23 cellular contexts compared by ENCODE assay signal in genomic region chr1:226428348-226429050, GRCh38. TPM values are rescaled to one million over a fixed set of nuclear protein-coding genes. Genes with fewer than 3 reads are reported as not detected.
DNase-seq lines count a peak whose midpoint lies in the region; FAIRE-seq and TF ChIP-seq lines count a peak whose summit lies in the region.
"Had no signal": no experiment of that assay in that cellular context is flagged by ENCODE, and none has a peak within 500 bp of the region (broad histone marks: within the 10 kb centered on the region; RNA-seq: fewer than 3 reads in every experiment).

No MANE protein-coding gene starts in this region.

- H2AFZ ChIP-seq in H9 (ENCODE audit: low read length), result no peak overlapping the region
- H2AFZ ChIP-seq: GM23248 had no signal

- H3K27ac Mint-ChIP-seq in H9 (no peak overlapping the region), glutamatergic neuron (ENCODE audit: unreplicated experiment) (peak overlapping the region; percentile 17), CD14-positive monocyte (no peak overlapping the region)
- H3K27ac Mint-ChIP-seq: activated T-helper 17 cell treated with anti-CD3 and anti-CD28 coated beads, Interleukin-2, amount 50 U/mL, for 72 hours; immature natural killer cell had no signal

- no peak overlapping the region for H3K4ac ChIP-seq in H9 (ENCODE audit: low read depth, low read length)

- H3K4me3 ChIP-seq in stomach, result no peak overlapping the region
- H3K4me3 ChIP-seq in small intestine (ENCODE audit: low read depth in 1 of 2, low read length in 2 of 2), result no peak overlapping the region
- H3K4me3 ChIP-seq: GM23248, lung, smooth muscle cell, thoracic aorta had no signal

- no peaks in the 10 kb centered on the region for H3K36me3 ChIP-seq in stomach
- no peaks in the 10 kb centered on the region for H3K36me3 ChIP-seq in small intestine (ENCODE audit: control insufficient read depth in 2 of 2, insufficient read depth in 2 of 2, low read length in 2 of 2)
- H3K36me3 ChIP-seq: thoracic aorta had no signal

- H2BK5ac ChIP-seq in H9 (ENCODE audit: insufficient read length, low read length), result no peak overlapping the region

- H3K27me3 Mint-ChIP-seq in H9 (ENCODE audit: low read depth), result peaks cover 2% of the 10 kb centered on the region
- H3K27me3 Mint-ChIP-seq in glutamatergic neuron (ENCODE audit: unreplicated experiment), result peaks cover 13% of the 10 kb centered on the region
- H3K27me3 Mint-ChIP-seq in CD14-positive monocyte (ENCODE audit: low read depth in 3 of 3), result peaks cover 6 to 14% (median 7%) of the 10 kb centered on the region in 3 donors
- H3K27me3 Mint-ChIP-seq: activated T-helper 17 cell treated with anti-CD3 and anti-CD28 coated beads, Interleukin-2, amount 50 U/mL, for 72 hours; central memory CD8-positive, alpha-beta T cell had no signal

- intact Hi-C loops in CD14-positive monocyte (cut with micrococcal nuclease), result no loop called here
- intact Hi-C loops in stomach (cut with DNase I; ENCODE audit: low total_unique reads), result loop anchor here (10.0 kb wide), 1 partner anchor 176 kb away; no protein-coding TSS in a partner anchor

- no peak overlapping the region for H3K23ac ChIP-seq in H9 (ENCODE audit: insufficient read length, low read depth, low read length)

- DNase-seq in DMS153 (lab: John Stamatoyannopoulos, UW) (peak; percentile 62), H9 (no peak), NCI-H345 (lab: John Stamatoyannopoulos, UW) (peak; percentile 92), glutamatergic neuron (no peak), CD14-positive monocyte (ENCODE audit: low spot score) (no peak), stomach (no peak), small intestine (no peak)
- DNase-seq in activated naive CD4-positive, alpha-beta T cell (lab: John Stamatoyannopoulos, UW), result no peak
- DNase-seq: activated CD4-positive, CD25-positive, alpha-beta regulatory T cell; amniotic stem cell; effector memory CD4-positive, alpha-beta T cell; GM23248; head of caudate nucleus; immature natural killer cell; naive B cell; NCI-H1930; SHP77 had no signal

- no peaks in the 10 kb centered on the region for H3K23me2 ChIP-seq in H9 (ENCODE audit: insufficient read length, low read depth, low read length, poor library complexity, severe bottlenecking)

- no peak for TF ChIP-seq CTCF in H9 (conservative IDR thresholded peaks at IDR 0.05)
- TF ChIP-seq CTCF in glutamatergic neuron (IDR thresholded peaks at IDR 0.05; ENCODE audit: partially characterized antibody, unreplicated experiment), result no peak
- TF ChIP-seq CTCF in CD14-positive monocyte (IDR thresholded peaks at IDR 0.05), result no peak
- TF ChIP-seq CTCF in stomach (IDR thresholded peaks at IDR 0.05), result no peak

- no peaks in the 10 kb centered on the region; the same call in 1 of the 2 replicates for H3K79me2 ChIP-seq in H9 (ENCODE audit: insufficient read depth, low read length)

- no peak overlapping the region for H2BK120ac ChIP-seq in H9 (ENCODE audit: low read depth, low read length, poor library complexity, severe bottlenecking)

- H3T11ph ChIP-seq in H9 (ENCODE audit: low read length), result no peak overlapping the region

- no peak for FAIRE-seq in small intestine (lab: Jason Lieb, UNC)

- 0 out of 2 replicates have a peak overlapping the region, but pooled peaks have one; percentile 14 for H3K14ac ChIP-seq in H9 (ENCODE audit: insufficient read depth, low read length)

- H2BK20ac ChIP-seq in H9 (ENCODE audit: low read depth, low read length, poor library complexity, severe bottlenecking), result no peak overlapping the region

- H4K5ac ChIP-seq in H9 (ENCODE audit: insufficient read length, low read depth, low read length), result no peak overlapping the region

- H2AK5ac ChIP-seq in H9 (ENCODE audit: insufficient read length, low read length), result no peak overlapping the region

- H3K4me1 Mint-ChIP-seq in H9, result peaks cover 12 to 21% of the 10 kb centered on the region in 2 experiments
- peaks cover 30% of the 10 kb centered on the region for H3K4me1 Mint-ChIP-seq in glutamatergic neuron (ENCODE audit: low read depth, unreplicated experiment)
- H3K4me1 Mint-ChIP-seq in CD14-positive monocyte, result peaks cover 6% of the 10 kb centered on the region
- H3K4me1 Mint-ChIP-seq: activated T-helper 17 cell treated with anti-CD3 and anti-CD28 coated beads, Interleukin-2, amount 50 U/mL, for 72 hours had no signal

- no peaks in the 10 kb centered on the region for H4K20me1 ChIP-seq in H9 (ENCODE audit: control insufficient read depth, insufficient read depth, insufficient read length)

- no peak overlapping the region for H3K27ac ChIP-seq in H9 (ENCODE audit: insufficient read length, low read depth, low read length)
- no peak overlapping the region for H3K27ac ChIP-seq in stomach
- H3K27ac ChIP-seq in small intestine (ENCODE audit: low read depth in 1 of 2, low read length in 1 of 2), result no peak overlapping the region
- H3K27ac ChIP-seq: GM23248, KMS-11, thoracic aorta had no signal

- H3K56ac ChIP-seq in H9 (ENCODE audit: insufficient read length, low read depth, low read length), result no peak overlapping the region

- H3K9me3 Mint-ChIP-seq in H9 (no peaks in the 10 kb centered on the region), glutamatergic neuron (ENCODE audit: unreplicated experiment) (peaks cover 17% of the 10 kb centered on the region), CD14-positive monocyte (peaks cover 0 to 2% (median 0%) of the 10 kb centered on the region in 7 donors)
- H3K9me3 Mint-ChIP-seq: activated T-helper 17 cell treated with anti-CD3 and anti-CD28 coated beads, Interleukin-2, amount 50 U/mL, for 72 hours; central memory CD8-positive, alpha-beta T cell; immature natural killer cell had no signal

- no CpG with 5 or more reads among the region's 10 CpGs for WGBS in H9 (ENCODE audit: extremely low coverage, insufficient read length, low lambda C conversion rate)
- WGBS in stomach, 5 donors, result 65 to 71% (median 68%) methylated on average over 10 of the region's 10 CpGs
- 65 to 79% (median 71%) methylated on average over 10 of the region's 10 CpGs for WGBS in small intestine, 3 donors

- H2BK12ac ChIP-seq in H9 (ENCODE audit: insufficient read length, low read depth, low read length), result no peak overlapping the region

- no peak for TF ChIP-seq POLR2A in stomach (IDR thresholded peaks at IDR 0.05)

- no peak overlapping the region for H4K8ac ChIP-seq in H9 (replicated peaks; ENCODE audit: insufficient read length, low read depth, low read length)

- H2BK15ac ChIP-seq in H9 (ENCODE audit: low read depth, low read length), result no peak overlapping the region

- H3K4me2 ChIP-seq in H9 (ENCODE audit: insufficient read depth, insufficient read length, low read length), result no peak overlapping the region
- H3K4me2 ChIP-seq: KMS-11, smooth muscle cell had no signal

- no peak overlapping the region for H3K4me3 Mint-ChIP-seq in H9
- peak overlapping the region; percentile 20 for H3K4me3 Mint-ChIP-seq in glutamatergic neuron (ENCODE audit: unreplicated experiment)
- no peak overlapping the region for H3K4me3 Mint-ChIP-seq in CD14-positive monocyte
- H3K4me3 Mint-ChIP-seq: activated T-helper 17 cell treated with anti-CD3 and anti-CD28 coated beads, Interleukin-2, amount 50 U/mL, for 72 hours; central memory CD8-positive, alpha-beta T cell; immature natural killer cell had no signal

- H3K9me3 ChIP-seq in H9 (ENCODE audit: control insufficient read depth, low read depth, low read length) (no peaks in the 10 kb centered on the region), stomach (no peaks in the 10 kb centered on the region), small intestine (ENCODE audit: control insufficient read depth, low read depth) (no peaks in the 10 kb centered on the region)
- H3K9me3 ChIP-seq: thoracic aorta had no signal

- no peak for TF ChIP-seq EP300 in stomach (IDR thresholded peaks at IDR 0.05)

- no peaks in the 10 kb centered on the region for H3K79me1 ChIP-seq in H9 (ENCODE audit: insufficient read depth, low read depth, low read length, poor library complexity, severe bottlenecking)

- H4K91ac ChIP-seq in H9 (ENCODE audit: insufficient read length, low read depth, low read length), result no peak overlapping the region

- H3K36me3 Mint-ChIP-seq in H9 (ENCODE audit: insufficient read depth in 1 of 3, low read depth in 3 of 3) (no peaks in the 10 kb centered on the region), glutamatergic neuron (ENCODE audit: unreplicated experiment) (peaks cover 6% of the 10 kb centered on the region), CD14-positive monocyte (no peaks in the 10 kb centered on the region)
- H3K36me3 Mint-ChIP-seq: naive B cell had no signal

- H3K18ac ChIP-seq in H9 (ENCODE audit: insufficient read length, low read depth, low read length), result no peak overlapping the region

- H3K27me3 ChIP-seq in H9 (ENCODE audit: insufficient read depth, low read length) (no peaks in the 10 kb centered on the region), stomach (peaks cover 0 to 10% (median 0%) of the 10 kb centered on the region in 3 donors), small intestine (ENCODE audit: control insufficient read depth in 2 of 2, insufficient read depth in 2 of 2, low read length in 2 of 2) (peaks cover 0 to 2% of the 10 kb centered on the region in 2 donors)

- no peaks in the 10 kb centered on the region; the same call in 1 of the 2 replicates for H3K4me1 ChIP-seq in H9 (ENCODE audit: insufficient read depth, low read length)
- no peaks in the 10 kb centered on the region for H3K4me1 ChIP-seq in stomach
- no peaks in the 10 kb centered on the region for H3K4me1 ChIP-seq in small intestine (ENCODE audit: control insufficient read depth in 2 of 2, insufficient read depth in 1 of 2, low read depth in 1 of 2, low read length in 1 of 2)

- H3K9ac ChIP-seq in H9 (ENCODE audit: extremely low read depth, insufficient read length, low read length), result no peak overlapping the region
- H3K9ac ChIP-seq: GM23248, KMS-11 had no signal

RNA-seq across cellular contexts. Expression of gene PARP1, which starts 20.6 kb away (rescaled TPM):
- total RNA-seq in H9 (2021), result 331 and 337 TPM in 2 replicates
- 168 TPM for total RNA-seq in glutamatergic neuron (ENCODE audit: unreplicated experiment)
- 10 to 100 TPM; 17.7 to 23.3 TPM for polyA plus RNA-seq in CD14-positive monocyte
- total RNA-seq in stomach, result 100 to 1,000 TPM in 1 of 5 donors, 10 to 100 TPM in 4; 20.0 to 103 (median 54.5) TPM
- 10 to 100 TPM; 17.4 to 24.8 (median 19.4) TPM for polyA plus RNA-seq in stomach
- 10 to 100 TPM; 17.4 to 46.5 (median 23.8) TPM for polyA plus RNA-seq in small intestine

Comparison
In these comparisons a context has a peak if more than half of its experiments do, and no peak if none do; other contexts are left out.
1. DNase-seq: peak in DMS153 (single experiment) and NCI-H345 (single experiment); none in H9 (single experiment), glutamatergic neuron (single experiment), activated naive CD4-positive, alpha-beta T cell (0 of 4), CD14-positive monocyte (single experiment), stomach (single experiment) and small intestine (single experiment).